ENCODE assay signal across 16 cellular contexts in the genomic region with DNA sequence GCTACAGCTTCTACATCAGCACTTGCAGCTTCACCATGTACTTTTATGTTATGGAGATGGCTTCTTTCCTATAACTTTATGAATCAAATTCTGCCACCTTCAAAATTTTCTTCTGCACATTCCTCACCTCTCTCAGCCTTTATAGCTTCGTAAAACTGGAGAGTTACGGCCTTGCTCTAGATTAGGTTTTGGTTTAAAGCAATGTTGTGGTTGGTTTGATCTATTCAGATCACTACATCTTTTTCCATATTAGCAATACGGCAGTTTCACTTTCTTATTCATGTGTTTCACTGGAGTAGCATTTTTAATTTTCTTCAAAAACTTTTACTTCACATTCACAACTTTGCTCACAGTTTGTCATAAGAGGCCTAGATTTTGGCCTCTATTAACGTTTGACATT.
DNase-seq lines count a peak whose midpoint lies in the region; ATAC-seq lines count a peak whose summit lies in the region.
"Had no signal": no experiment of that assay in that cellular context is flagged by ENCODE, and none has a peak within 500 bp of the region (broad histone marks: within the 10 kb centered on the region; RNA-seq: fewer than 3 reads in every experiment).

No MANE protein-coding gene starts in this region.

- H3K9me3 Mint-ChIP-seq in activated naive CD4-positive, alpha-beta T cell treated with anti-CD3 and anti-CD28 coated beads, Interleukin-2, amount 10 ng/mL, durations not matched to agents 7 days and 5 days, result no peaks in the 10 kb centered on the region
- H3K9me3 Mint-ChIP-seq: central memory CD8-positive, alpha-beta T cell; effector memory CD8-positive, alpha-beta T cell; GM23338 had no signal

- H3K4me3 Mint-ChIP-seq in activated naive CD4-positive, alpha-beta T cell treated with anti-CD3 and anti-CD28 coated beads, Interleukin-2, amount 10 ng/mL, durations not matched to agents 7 days and 5 days, result no peak overlapping the region
- H3K4me3 Mint-ChIP-seq: activated CD4-positive, alpha-beta memory T cell treated with anti-CD3 and anti-CD28 coated beads for 36 hours; central memory CD8-positive, alpha-beta T cell; effector memory CD8-positive, alpha-beta T cell; GM23338 had no signal

- CTCF ChIA-PET in activated naive CD4-positive, alpha-beta T cell treated with anti-CD3 and anti-CD28 coated beads, Interleukin-2, amount 10 ng/mL, durations not matched to agents 7 days and 5 days (lab: Charles Lee), result interaction anchor here (0.6 to 1.2 kb wide), 2 partner anchors 44 to 639 kb away, joined by 3 to 4 read pairs; no protein-coding TSS in a partner anchor

- H3K36me3 Mint-ChIP-seq in activated naive CD4-positive, alpha-beta T cell treated with anti-CD3 and anti-CD28 coated beads, Interleukin-2, amount 10 ng/mL, durations not matched to agents 7 days and 5 days, result no peaks in the 10 kb centered on the region

- H3K4me1 Mint-ChIP-seq in activated naive CD4-positive, alpha-beta T cell treated with anti-CD3 and anti-CD28 coated beads, Interleukin-2, amount 10 ng/mL, durations not matched to agents 7 days and 5 days, result peaks cover 18% of the 10 kb centered on the region

- peaks cover 7% of the 10 kb centered on the region for H3K27me3 Mint-ChIP-seq in activated naive CD4-positive, alpha-beta T cell treated with anti-CD3 and anti-CD28 coated beads, Interleukin-2, amount 10 ng/mL, durations not matched to agents 7 days and 5 days
- H3K27me3 Mint-ChIP-seq: central memory CD8-positive, alpha-beta T cell had no signal

- peak overlapping the region; percentile 62 for H3K27ac Mint-ChIP-seq in activated naive CD4-positive, alpha-beta T cell treated with anti-CD3 and anti-CD28 coated beads, Interleukin-2, amount 10 ng/mL, durations not matched to agents 7 days and 5 days
- H3K27ac Mint-ChIP-seq: activated CD4-positive, alpha-beta memory T cell treated with anti-CD3 and anti-CD28 coated beads for 36 hours; effector memory CD8-positive, alpha-beta T cell; GM23338 had no signal

- peak; percentile 74 for ATAC-seq in GM21619 (IDR thresholded peaks at IDR 0.05; ENCODE audit: unreplicated experiment)
- peak; percentile 95 for ATAC-seq in HG03565 (IDR thresholded peaks at IDR 0.05; ENCODE audit: unreplicated experiment)
- ATAC-seq in stimulated activated naive CD8-positive, alpha-beta T cell treated with anti-CD3 and anti-CD28 coated beads, Interleukin-15, Interleukin-2, amounts not matched to agents 100 U/mL and 50 U/mL, for 24 hours, result peak; percentile 94
- ATAC-seq: effector memory CD8-positive, alpha-beta T cell; GM23338 had no signal

- no peak for DNase-seq in activated naive CD4-positive, alpha-beta T cell treated with anti-CD3 and anti-CD28 coated beads, Interleukin-2, amount 10 ng/mL, durations not matched to agents 7 days and 5 days
- DNase-seq in activated naive CD4-positive, alpha-beta T cell (lab: John Stamatoyannopoulos, UW), result no peak
- no peak for DNase-seq in stimulated activated naive CD8-positive, alpha-beta T cell treated with anti-CD3 and anti-CD28 coated beads, Interleukin-15, Interleukin-2, amounts not matched to agents 100 U/mL and 50 U/mL, for 24 hours
- DNase-seq in stimulated activated CD4-positive, alpha-beta T cell treated with anti-CD3 and anti-CD28 coated beads, Interleukin-4, amount 100 ng/mL, for 1 hour, result no peak
- DNase-seq in GM19238 (ENCODE audit: insufficient read length, low spot score), result no peak
- no peak for DNase-seq in occipital lobe (lab: John Stamatoyannopoulos, UW)
- DNase-seq: activated CD4-positive, alpha-beta memory T cell treated with anti-CD3 and anti-CD28 coated beads for 36 hours; effector memory CD8-positive, alpha-beta T cell; GDM1; left ventricle myocardium inferior; NCI-H2081 treated with DMSO at 0.1 percent for 48 hours; SHP77 treated with DMSO at 0.1 percent for 48 hours had no signal
